In the genomic region with DNA sequence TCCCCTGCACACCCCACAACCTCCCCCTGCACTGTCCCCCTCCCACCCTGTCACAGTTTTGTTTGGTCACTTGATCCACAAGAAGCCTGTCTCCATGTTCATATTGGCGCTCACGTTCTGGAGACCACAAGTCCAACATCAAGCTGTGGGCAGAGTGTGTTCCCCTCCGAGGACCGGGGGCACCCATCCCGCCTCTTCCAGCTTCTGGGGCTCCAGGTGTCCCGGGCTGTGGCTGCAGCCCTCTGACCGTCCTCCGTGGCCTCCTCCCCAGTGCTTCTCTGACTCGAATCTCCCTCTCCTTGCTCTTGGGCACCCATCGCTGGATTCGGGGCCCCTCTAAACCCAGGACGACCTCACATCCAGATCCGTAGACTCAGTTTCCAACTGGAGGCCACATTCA, we compare ENCODE assay signal across 25 cellular contexts. TPM values are rescaled to one million over a fixed set of nuclear protein-coding genes. Genes with fewer than 3 reads are reported as not detected.
"Had no signal": no experiment of that assay in that cellular context is flagged by ENCODE, and none has a peak within 500 bp of the region (broad histone marks: within the 10 kb centered on the region; RNA-seq: fewer than 3 reads in every experiment).

No MANE protein-coding gene starts in this region.

- H3K27me3 ChIP-seq: right lobe of liver, upper lobe of left lung, uterus had no signal

- H3K27ac Mint-ChIP-seq: effector memory CD8-positive, alpha-beta T cell; naive B cell; nephron; stimulated activated effector memory CD8-positive, alpha-beta T cell treated with anti-CD3 and anti-CD28 coated beads, Interleukin-12 subunit alpha, Interleukin-12 subunit beta, amount 100 ng/mL, for 72 hours had no signal

- H3K36me3 Mint-ChIP-seq: naive B cell; stimulated activated effector memory CD8-positive, alpha-beta T cell treated with anti-CD3 and anti-CD28 coated beads, Interleukin-12 subunit alpha, Interleukin-12 subunit beta, amount 100 ng/mL, for 72 hours had no signal

- DNase-seq: effector memory CD8-positive, alpha-beta T cell; erythroblast; hippocampal formation; left colon; left ventricle myocardium superior; mesendoderm; naive B cell; psoas muscle; retina; right lobe of liver; stimulated activated CD4-positive, alpha-beta T cell treated with anti-CD3 and anti-CD28 coated beads, Interleukin-4, amount 100 ng/mL, for 1 hour; stimulated activated CD8-positive, alpha-beta memory T cell treated with anti-CD3 and anti-CD28 coated beads, Interleukin-4, amount 100 ng/mL, for 48 hours; stimulated activated naive CD8-positive, alpha-beta T cell treated with anti-CD3 and anti-CD28 coated beads, Interleukin-15, Interleukin-2, amounts not matched to agents 100 U/mL and 50 U/mL, for 24 hours; tibial artery; upper lobe of left lung; uterus had no signal

- H3K4me1 ChIP-seq: heart left ventricle, parathyroid adenoma, psoas muscle, right lobe of liver, tibial artery, upper lobe of left lung, uterus had no signal

- H3K4me3 Mint-ChIP-seq: effector memory CD8-positive, alpha-beta T cell; naive B cell; nephron; stimulated activated effector memory CD8-positive, alpha-beta T cell treated with anti-CD3 and anti-CD28 coated beads, Interleukin-12 subunit alpha, Interleukin-12 subunit beta, amount 100 ng/mL, for 72 hours had no signal

- H2AFZ ChIP-seq: parathyroid adenoma had no signal

- H3K9me3 ChIP-seq: heart left ventricle, psoas muscle, right lobe of liver, tibial artery, upper lobe of left lung, uterus had no signal

- H3K27ac ChIP-seq: heart left ventricle, parathyroid adenoma, psoas muscle, right lobe of liver, tibial artery, upper lobe of left lung, uterus had no signal

- H3K4me3 ChIP-seq: heart left ventricle, psoas muscle, right lobe of liver, tibial artery, upper lobe of left lung, uterus had no signal

- H3K79me2 ChIP-seq: parathyroid adenoma had no signal

- H3K4me1 Mint-ChIP-seq: nephron had no signal

- H3K9ac ChIP-seq: parathyroid adenoma had no signal

- H3K9me3 Mint-ChIP-seq: effector memory CD8-positive, alpha-beta T cell; stimulated activated effector memory CD8-positive, alpha-beta T cell treated with anti-CD3 and anti-CD28 coated beads, Interleukin-12 subunit alpha, Interleukin-12 subunit beta, amount 100 ng/mL, for 72 hours had no signal

- H3K36me3 ChIP-seq: heart left ventricle, right lobe of liver, tibial artery, upper lobe of left lung, uterus had no signal

RNA-seq across cellular contexts. Expression of gene PLEKHG4B, which starts 49.2 kb away (rescaled TPM):
- total RNA-seq: endothelial cell of umbilical vein, left ventricle myocardium superior, psoas muscle had no signal
- polyA plus RNA-seq: endothelial cell of umbilical vein, heart left ventricle had no signal

RNA-seq across cellular contexts. Expression of gene LRRC14B, which starts 50.1 kb away (rescaled TPM):
- total RNA-seq: endothelial cell of umbilical vein, glomerular endothelial cell, kidney epithelial cell, left colon, lung microvascular endothelial cell, omental fat pad, right lobe of liver, upper lobe of left lung, uterus had no signal
- polyA plus RNA-seq: endothelial cell of umbilical vein had no signal
